In the genomic region with DNA sequence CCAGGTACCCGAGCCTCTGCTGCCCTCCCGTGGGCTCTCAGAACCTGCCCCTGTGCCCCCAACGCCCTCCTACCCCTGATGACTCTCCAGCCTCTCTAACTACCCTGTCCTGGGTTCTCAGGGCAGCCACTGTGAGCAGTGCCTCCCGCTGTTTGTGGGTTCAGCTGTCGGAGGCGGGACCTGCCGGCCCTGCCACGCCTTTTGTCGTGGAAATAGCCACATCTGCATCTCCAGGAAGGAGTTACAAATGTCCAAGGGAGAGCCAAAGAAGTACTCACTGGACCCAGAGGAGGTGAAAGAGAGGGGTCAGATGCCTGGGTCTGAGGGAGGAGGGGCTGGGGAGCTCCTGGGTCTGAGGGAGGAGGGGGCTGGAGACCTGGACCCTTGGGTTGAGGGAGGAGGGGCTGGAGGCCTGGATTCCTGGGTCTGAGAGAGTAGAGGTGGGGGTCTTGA, we compare ENCODE assay signal across 22 cellular contexts. TPM values are rescaled to one million over a fixed set of nuclear protein-coding genes. Genes with fewer than 3 reads are reported as not detected.
A peak's percentile ranks its signal among the peaks of the same experiment; 100 is the strongest.
DNase-seq lines count a peak whose midpoint lies in the region; ATAC-seq lines count a peak whose summit lies in the region.
"Had no signal": no experiment of that assay in that cellular context is flagged by ENCODE, and none has a peak within 500 bp of the region (broad histone marks: within the 10 kb centered on the region; RNA-seq: fewer than 3 reads in every experiment).

No MANE protein-coding gene starts in this region.

- H3K4me1 ChIP-seq in neuronal stem cell (ENCODE audit: control insufficient read depth in 2 of 2, insufficient read depth in 1 of 2, low read depth in 1 of 2, low read length in 2 of 2), result peaks cover 8 to 9% of the 10 kb centered on the region in 2 donors
- H3K4me1 ChIP-seq: prostate gland had no signal

- H3K27ac Mint-ChIP-seq in dendritic cell treated with granulocyte-macrophage colony-stimulating factor and Interleukin-4, amounts not matched to agents 40 ng/mL and 50 ng/mL, for 4 days, result peak overlapping the region; percentile 67
- H3K27ac Mint-ChIP-seq in T-helper 17 cell, result no peak overlapping the region
- H3K27ac Mint-ChIP-seq: nephron had no signal

- H3K9me3 ChIP-seq in neuronal stem cell (replicated peaks in 1 of 2; ENCODE audit: control insufficient read depth in 2 of 2, insufficient read depth in 1 of 2, low read depth in 1 of 2, low read length in 2 of 2) (peaks cover 0 to 2% of the 10 kb centered on the region in 2 donors), T-helper 17 cell (ENCODE audit: control insufficient read depth, low read length, poor library complexity, severe bottlenecking) (no peaks in the 10 kb centered on the region)
- H3K9me3 ChIP-seq: MG63, prostate gland, spleen, thyroid gland had no signal

- no CpG with 5 or more reads among the region's 9 CpGs for WGBS in neuronal stem cell (ENCODE audit: extremely low coverage in 2 of 2, insufficient read length in 2 of 2, insufficient replicate concordance in 1 of 2), 2 donors

- H3K4ac ChIP-seq in neuronal stem cell (ENCODE audit: low read length), result no peak overlapping the region

- no peak overlapping the region for H3K27ac ChIP-seq in neuronal stem cell (replicated peaks; ENCODE audit: low read length)
- H3K27ac ChIP-seq: C4-2B, prostate gland, thyroid gland had no signal

- no peak for ATAC-seq in T-helper 17 cell
- no peak for ATAC-seq in GM18867 (IDR thresholded peaks at IDR 0.05; ENCODE audit: unreplicated experiment)

- no peak overlapping the region for H3K4me2 ChIP-seq in neuronal stem cell (ENCODE audit: insufficient read depth, low read length, poor library complexity, severe bottlenecking)

- no peaks in the 10 kb centered on the region for H3K9me3 Mint-ChIP-seq in dendritic cell treated with granulocyte-macrophage colony-stimulating factor and Interleukin-4, amounts not matched to agents 40 ng/mL and 50 ng/mL, for 4 days
- H3K9me3 Mint-ChIP-seq: nephron had no signal

- H3K18ac ChIP-seq in neuronal stem cell (ENCODE audit: low read length), result peak overlapping the region; percentile 80

- intact Hi-C loops in dendritic cell treated with granulocyte-macrophage colony-stimulating factor and Interleukin-4, amounts not matched to agents 40 ng/mL and 50 ng/mL, for 4 days (cut with micrococcal nuclease), result no loop called here

- peak overlapping the region; percentile 72 for H3K4me3 Mint-ChIP-seq in dendritic cell treated with granulocyte-macrophage colony-stimulating factor and Interleukin-4, amounts not matched to agents 40 ng/mL and 50 ng/mL, for 4 days
- H3K4me3 Mint-ChIP-seq in T-helper 17 cell, result no peak overlapping the region
- H3K4me3 Mint-ChIP-seq: nephron had no signal

- DNase-seq in NCI-H2107 treated with DMSO at 0.1 percent for 48 hours (lab: John Stamatoyannopoulos, UW; ENCODE audit: unreplicated experiment) (peak; percentile 21), NCI-H2107 (lab: John Stamatoyannopoulos, UW) (no peak), LHCN-M2 (ENCODE audit: low read depth) (peak; percentile 66), neuronal stem cell (ENCODE audit: low spot score) (no peak), T-helper 17 cell (no peak)
- no peak for DNase-seq in stimulated activated naive CD4-positive, alpha-beta T cell (lab: John Stamatoyannopoulos, UW)
- DNase-seq: activated naive CD4-positive, alpha-beta T cell; aorta; cerebellar nuclear complex; DMS79 treated with DMSO at 0.1 percent for 48 hours; effector memory CD4-positive, alpha-beta T cell; MG63; NCI-H2029 treated with DMSO at 0.1 percent for 48 hours; NCI-H526 treated with DMSO at 0.1 percent for 48 hours; spleen; thyroid gland had no signal

- H3K36me3 Mint-ChIP-seq in dendritic cell treated with granulocyte-macrophage colony-stimulating factor and Interleukin-4, amounts not matched to agents 40 ng/mL and 50 ng/mL, for 4 days (ENCODE audit: low read depth), result peaks cover 19% of the 10 kb centered on the region
- peaks cover 4% of the 10 kb centered on the region for H3K36me3 Mint-ChIP-seq in T-helper 17 cell (ENCODE audit: low read depth)

- no peak overlapping the region for H4K8ac ChIP-seq in neuronal stem cell (ENCODE audit: low read depth, low read length)

- no peak overlapping the region for H3K9ac ChIP-seq in neuronal stem cell (ENCODE audit: low read depth, low read length, poor library complexity)

- H3K4me3 ChIP-seq in neuronal stem cell (ENCODE audit: low read length in 2 of 2), result no peak overlapping the region
- H3K4me3 ChIP-seq: MG63, prostate gland, thyroid gland had no signal

- no peak overlapping the region for H2BK120ac ChIP-seq in neuronal stem cell (ENCODE audit: low read depth, low read length)

- H3K36me3 ChIP-seq in neuronal stem cell (replicated peaks in 1 of 2; ENCODE audit: control insufficient read depth in 2 of 2, insufficient read depth in 2 of 2, low read length in 2 of 2), result peaks cover 5 to 61% of the 10 kb centered on the region in 2 donors
- H3K36me3 ChIP-seq: prostate gland, thyroid gland had no signal

- H2AK5ac ChIP-seq in neuronal stem cell (ENCODE audit: low read depth, low read length), result no peak overlapping the region

- H2BK5ac ChIP-seq in neuronal stem cell (ENCODE audit: low read length), result no peak overlapping the region

- H3K27me3 Mint-ChIP-seq in dendritic cell treated with granulocyte-macrophage colony-stimulating factor and Interleukin-4, amounts not matched to agents 40 ng/mL and 50 ng/mL, for 4 days, result no peaks in the 10 kb centered on the region
- no peaks in the 10 kb centered on the region for H3K27me3 Mint-ChIP-seq in T-helper 17 cell

- no peaks in the 10 kb centered on the region for H3K27me3 ChIP-seq in neuronal stem cell (ENCODE audit: control insufficient read depth in 3 of 3, insufficient read depth in 3 of 3, low read depth in 1 of 3, low read length in 3 of 3)
- H3K27me3 ChIP-seq: MG63, spleen, thyroid gland had no signal

- H4K91ac ChIP-seq in neuronal stem cell (ENCODE audit: low read depth, low read length, poor library complexity), result no peak overlapping the region

- no peak overlapping the region for H2AFZ ChIP-seq in neuronal stem cell (ENCODE audit: low read length)

- H3K4me1 Mint-ChIP-seq in dendritic cell treated with granulocyte-macrophage colony-stimulating factor and Interleukin-4, amounts not matched to agents 40 ng/mL and 50 ng/mL, for 4 days (ENCODE audit: low read depth), result peaks cover 29% of the 10 kb centered on the region
- no peaks in the 10 kb centered on the region for H3K4me1 Mint-ChIP-seq in T-helper 17 cell

- no peak overlapping the region for H2BK12ac ChIP-seq in neuronal stem cell (ENCODE audit: low read length)

- peaks cover 2% of the 10 kb centered on the region for H3K79me1 ChIP-seq in neuronal stem cell (ENCODE audit: low read depth, low read length)

- H3K14ac ChIP-seq in neuronal stem cell (ENCODE audit: low read length), result no peak overlapping the region

- H3K23ac ChIP-seq in neuronal stem cell (ENCODE audit: low read depth, low read length, poor library complexity), result no peak overlapping the region

- H2BK15ac ChIP-seq in neuronal stem cell (ENCODE audit: low read length), result no peak overlapping the region

RNA-seq across cellular contexts. Expression of a gene that starts 20.0 kb away (rescaled TPM):
- not detected in 2 replicates for total RNA-seq in LHCN-M2 (2014; rRNA removed)
- polyA plus RNA-seq in LHCN-M2 (2012), result 1.1 TPM
- 41.6 TPM for polyA plus RNA-seq in neuronal stem cell (2013, experiment 1 of 2)
- polyA plus RNA-seq in neuronal stem cell (2013, experiment 2 of 2), result 43.2 TPM
- not detected for total RNA-seq in T-helper 17 cell
- total RNA-seq: kidney epithelial cell had no signal

RNA-seq across cellular contexts. Expression of a gene that starts 44.7 kb away (rescaled TPM):
- total RNA-seq in LHCN-M2 (2014; rRNA removed), result 19.6 and 20.2 TPM in 2 replicates
- polyA plus RNA-seq in LHCN-M2 (2012), result 17.7 TPM
- polyA plus RNA-seq in neuronal stem cell (2013, experiment 1 of 2), result 11.4 TPM
- polyA plus RNA-seq in neuronal stem cell (2013, experiment 2 of 2), result 12.1 TPM
- total RNA-seq in T-helper 17 cell, result 1 to 10 TPM; 4.6 to 6.1 TPM

RNA-seq across cellular contexts. Expression of a gene that starts 57.0 kb away (rescaled TPM):
- total RNA-seq in LHCN-M2 (2014; rRNA removed), result 1.7 TPM in 1 of 2 replicates, not detected in the other
- polyA plus RNA-seq in LHCN-M2 (2012), result 0.27 TPM
- 0.61 TPM for polyA plus RNA-seq in neuronal stem cell (2013, experiment 1 of 2)
- polyA plus RNA-seq in neuronal stem cell (2013, experiment 2 of 2), result 0.79 TPM
- total RNA-seq in T-helper 17 cell, result not detected
- total RNA-seq: aorta had no signal
- polyA plus RNA-seq: aorta had no signal

RNA-seq across cellular contexts. Expression of a gene that starts 57.1 kb away (rescaled TPM):
- total RNA-seq in LHCN-M2 (2014; rRNA removed) (2.8 and 3.6 TPM in 2 replicates), T-helper 17 cell (10 to 100 TPM; 14.5 to 16.9 TPM)
- polyA plus RNA-seq in LHCN-M2 (2012), result 3.2 TPM
- 10.6 TPM for polyA plus RNA-seq in neuronal stem cell (2013, experiment 1 of 2)
- polyA plus RNA-seq in neuronal stem cell (2013, experiment 2 of 2), result 10.0 TPM

Comparison
In these comparisons a context has a peak if more than half of its experiments do, and no peak if none do; other contexts are left out.
1. DNase-seq: peak in NCI-H2107 treated with DMSO at 0.1 percent for 48 hours (single experiment) and LHCN-M2 (single experiment); none in NCI-H2107 (single experiment), neuronal stem cell (single experiment), stimulated activated naive CD4-positive, alpha-beta T cell (0 of 6) and T-helper 17 cell (0 of 3).